Comparison of ENCODE assay signal across 24 cellular contexts in the genomic region with DNA sequence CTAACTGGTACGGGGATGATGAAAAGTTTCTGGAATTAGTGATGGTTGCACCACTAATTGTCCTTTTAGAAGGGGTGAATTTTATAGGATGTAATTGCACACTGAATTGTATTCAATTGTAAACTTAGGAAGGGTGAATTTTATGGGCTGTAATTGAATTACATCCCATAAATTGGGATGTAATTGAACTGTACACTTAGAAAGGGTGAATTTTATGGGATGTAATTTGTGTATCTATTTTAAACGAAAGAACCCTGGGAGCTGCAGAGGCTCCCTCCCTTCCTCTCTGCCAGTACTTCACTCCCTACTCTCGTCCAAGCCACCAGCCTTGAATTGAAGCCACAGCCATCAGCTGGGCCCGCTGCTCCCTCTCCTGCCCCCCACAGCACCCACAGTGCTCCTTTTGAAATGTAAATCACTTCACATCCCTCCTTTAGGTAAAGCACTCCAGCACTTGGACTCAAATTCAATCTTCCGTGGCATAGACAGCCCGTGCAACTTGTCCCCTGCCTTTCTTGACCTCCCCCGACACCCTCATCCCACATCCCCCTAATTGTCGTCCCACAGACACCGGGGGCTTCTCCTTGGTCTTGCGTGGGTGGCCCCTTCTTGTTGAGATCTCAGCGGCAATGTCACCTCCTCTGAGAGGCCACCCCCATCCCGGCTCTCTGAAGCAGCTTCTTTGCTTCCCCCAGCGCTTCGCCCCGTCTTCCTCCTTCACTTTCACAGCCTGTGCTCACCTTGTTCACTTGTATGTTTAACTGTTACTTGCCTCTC.
DNase-seq lines count a peak whose midpoint lies in the region; ATAC-seq, FAIRE-seq and TF ChIP-seq lines count a peak whose summit lies in the region.
"Had no signal": no experiment of that assay in that cellular context is flagged by ENCODE, and none has a peak within 500 bp of the region (broad histone marks: within the 10 kb centered on the region; RNA-seq: fewer than 3 reads in every experiment).

No MANE protein-coding gene starts in this region.

- H3K23ac ChIP-seq in mesendoderm (ENCODE audit: low read length), result no peak overlapping the region

- no peak overlapping the region for H4K8ac ChIP-seq in mesendoderm (ENCODE audit: low read depth, low read length)

- no peak overlapping the region for H2BK120ac ChIP-seq in mesendoderm (ENCODE audit: low read depth, low read length)

- H3K4me1 ChIP-seq in GM23338 (ENCODE audit: insufficient read depth) (peaks cover 29% of the 10 kb centered on the region), left ventricle myocardium inferior (peaks cover 15% of the 10 kb centered on the region), mesendoderm (ENCODE audit: control insufficient read depth, low read depth, low read length) (peaks cover 4% of the 10 kb centered on the region), pancreas (no peaks in the 10 kb centered on the region)

- peaks cover 13% of the 10 kb centered on the region for H3K9me3 Mint-ChIP-seq in GM23338
- H3K9me3 Mint-ChIP-seq: activated naive CD8-positive, alpha-beta T cell treated with anti-CD3 and anti-CD28 coated beads, Interleukin-2, amount 50 U/mL, for 24 hours; activated T-helper 17 cell treated with anti-CD3 and anti-CD28 coated beads, Interleukin-2, amount 50 U/mL, for 72 hours; type B pancreatic cell had no signal

- DNase-seq in GM23338 (ENCODE audit: low spot score) (peak; percentile 64), NCI-H69 (lab: John Stamatoyannopoulos, UW) (peak; percentile 30), left ventricle myocardium inferior (no peak), mesendoderm (no peak), pancreas (no peak), DMS114 treated with DMSO at 0.1 percent for 48 hours (lab: John Stamatoyannopoulos, UW; ENCODE audit: unreplicated experiment) (no peak), CD1c-positive myeloid dendritic cell (ENCODE audit: extremely low spot score) (no peak)
- DNase-seq: activated CD4-positive, alpha-beta T cell treated with anti-CD3 and anti-CD28 coated beads, Interleukin-2, amount 50 U/mL, for 1 hour; activated naive CD8-positive, alpha-beta T cell treated with anti-CD3 and anti-CD28 coated beads, Interleukin-2, amount 50 U/mL, for 24 hours; DND-41; NCI-H1436 treated with DMSO at 0.1 percent for 48 hours; NCI-H2171; NCI-H524; ovary; stimulated activated CD8-positive, alpha-beta memory T cell treated with anti-CD3 and anti-CD28 coated beads, Interleukin-4, amount 100 ng/mL, for 48 hours had no signal

- no peaks in the 10 kb centered on the region for H3K79me1 ChIP-seq in mesendoderm (ENCODE audit: low read length)

- H3K27me3 ChIP-seq in GM23338 (ENCODE audit: insufficient read depth) (no peaks in the 10 kb centered on the region), left ventricle myocardium inferior (ENCODE audit: low read depth) (peaks cover 4% of the 10 kb centered on the region), mesendoderm (ENCODE audit: insufficient read depth, low read length, poor library complexity) (no peaks in the 10 kb centered on the region), pancreas (no peaks in the 10 kb centered on the region)
- H3K27me3 ChIP-seq: ovary had no signal

- peak overlapping the region; percentile 89; the same call in 1 of the 2 replicates for H2AFZ ChIP-seq in GM23338

- no peak overlapping the region for H3K4ac ChIP-seq in mesendoderm (ENCODE audit: low read depth, low read length)

- no peak overlapping the region for H3K27ac Mint-ChIP-seq in GM23338
- H3K27ac Mint-ChIP-seq: activated naive CD8-positive, alpha-beta T cell treated with anti-CD3 and anti-CD28 coated beads, Interleukin-2, amount 50 U/mL, for 24 hours; activated T-helper 17 cell treated with anti-CD3 and anti-CD28 coated beads, Interleukin-2, amount 50 U/mL, for 72 hours; type B pancreatic cell had no signal

- H3K27ac ChIP-seq in GM23338 (ENCODE audit: low read depth) (peak overlapping the region; percentile 74; the same call in 1 of the 2 replicates), left ventricle myocardium inferior (replicated peaks) (peak overlapping the region; percentile 86), mesendoderm (ENCODE audit: low read depth, low read length) (no peak overlapping the region), pancreas (no peak overlapping the region)
- H3K27ac ChIP-seq: ovary, VCaP had no signal

- intact Hi-C loops in left ventricle myocardium inferior (cut with micrococcal nuclease), result no loop called here
- intact Hi-C loops in pancreas (cut with DNase I), result no loop called here

- no peak for FAIRE-seq in pancreas (lab: Jason Lieb, UNC)
- FAIRE-seq: colon, GM12891 had no signal

- no peaks in the 10 kb centered on the region for H4K20me1 ChIP-seq in GM23338 (replicated peaks; ENCODE audit: insufficient read depth)

- peak overlapping the region; percentile 50 for H3K4me3 Mint-ChIP-seq in GM23338
- H3K4me3 Mint-ChIP-seq: activated naive CD8-positive, alpha-beta T cell treated with anti-CD3 and anti-CD28 coated beads, Interleukin-2, amount 50 U/mL, for 24 hours; activated T-helper 17 cell treated with anti-CD3 and anti-CD28 coated beads, Interleukin-2, amount 50 U/mL, for 72 hours; type B pancreatic cell had no signal

- no peaks in the 10 kb centered on the region for H3K79me2 ChIP-seq in GM23338 (replicated peaks; ENCODE audit: insufficient read depth)
- no peaks in the 10 kb centered on the region for H3K79me2 ChIP-seq in mesendoderm (ENCODE audit: control insufficient read depth, insufficient read depth, low read length)

- H3F3A ChIP-seq in GM23338 (replicated peaks; ENCODE audit: low read depth), result peaks cover 3% of the 10 kb centered on the region; the same call in 1 of the 2 replicates

- TF ChIP-seq CTCF in GM23338 (conservative IDR thresholded peaks at IDR 0.05; ENCODE audit: low read depth in 2 of 2) (no peak), left ventricle myocardium inferior (IDR thresholded peaks at IDR 0.05; ENCODE audit: borderline replicate concordance) (no peak), pancreas (IDR thresholded peaks at IDR 0.05) (no peak)

- H3K18ac ChIP-seq in mesendoderm (ENCODE audit: low read length), result no peak overlapping the region

- H2BK5ac ChIP-seq in mesendoderm (ENCODE audit: low read length), result no peak overlapping the region

- ATAC-seq in GM23338 (peak; percentile 97), pancreas (no peak), GM21528 (IDR thresholded peaks at IDR 0.05; ENCODE audit: low FRiP score, unreplicated experiment) (no peak)
- ATAC-seq: activated naive CD8-positive, alpha-beta T cell treated with anti-CD3 and anti-CD28 coated beads, Interleukin-2, amount 50 U/mL, for 24 hours; activated T-helper 17 cell treated with anti-CD3 and anti-CD28 coated beads, Interleukin-2, amount 50 U/mL, for 72 hours; sciatic nerve; SK-N-SH treated with all-trans-retinoic acid at 6 μM for 48 hours had no signal

- peaks cover 9% of the 10 kb centered on the region; the same call in 2 of the 3 replicates for H3K36me3 Mint-ChIP-seq in GM23338 (ENCODE audit: low read depth)
- H3K36me3 Mint-ChIP-seq: brain, type B pancreatic cell had no signal

- peaks cover 25% of the 10 kb centered on the region; the same call in 1 of the 2 replicates for H3K9me2 ChIP-seq in GM23338 (ENCODE audit: insufficient read depth)

- no CpG with 5 or more reads among the region's 15 CpGs for WGBS in mesendoderm (ENCODE audit: extremely low coverage, insufficient coverage, low lambda C conversion rate)
- WGBS in pancreas, 2 donors, result 34 to 36% methylated on average over 15 of the region's 15 CpGs

- peaks cover 13% of the 10 kb centered on the region for H3K27me3 Mint-ChIP-seq in GM23338 (ENCODE audit: insufficient read depth, low read depth, poor library complexity)

- H3K4me3 ChIP-seq in GM23338 (peak overlapping the region; percentile 48), left ventricle myocardium inferior (no peak overlapping the region), mesendoderm (ENCODE audit: low read length) (no peak overlapping the region), pancreas (no peak overlapping the region)
- H3K4me3 ChIP-seq: ovary had no signal

- H3K4me1 Mint-ChIP-seq in GM23338, result peaks cover 19% of the 10 kb centered on the region
- H3K4me1 Mint-ChIP-seq: activated T-helper 17 cell treated with anti-CD3 and anti-CD28 coated beads, Interleukin-2, amount 50 U/mL, for 72 hours had no signal

- no peaks in the 10 kb centered on the region for H3K9me3 ChIP-seq in left ventricle myocardium inferior (replicated peaks)
- no peaks in the 10 kb centered on the region for H3K9me3 ChIP-seq in pancreas

- peak overlapping the region; percentile 83 for H3K4me2 ChIP-seq in GM23338
- peak overlapping the region; percentile 6 for H3K4me2 ChIP-seq in mesendoderm (ENCODE audit: low read length)

- no peak overlapping the region for H4K5ac ChIP-seq in mesendoderm (ENCODE audit: low read length)

- H3K36me3 ChIP-seq in GM23338 (ENCODE audit: insufficient read depth) (no peaks in the 10 kb centered on the region; the same call in 1 of the 2 replicates), left ventricle myocardium inferior (no peaks in the 10 kb centered on the region), mesendoderm (ENCODE audit: control insufficient read depth, insufficient read depth, low read length) (no peaks in the 10 kb centered on the region), pancreas (no peaks in the 10 kb centered on the region)
- H3K36me3 ChIP-seq: ovary had no signal

- H3K56ac ChIP-seq in mesendoderm (ENCODE audit: low read length), result peak overlapping the region; percentile 31

- no peak overlapping the region for H2AK5ac ChIP-seq in mesendoderm (ENCODE audit: low read length)

- H3K9ac ChIP-seq in mesendoderm (ENCODE audit: low read length), result no peak overlapping the region

- H2BK15ac ChIP-seq in mesendoderm (replicated peaks; ENCODE audit: low read depth), result no peak overlapping the region

TF ChIP-seq in GM23338, 12 proteins besides CTCF, POLR2A, EP300 and RAD21 (continues in another document):
- TF ChIP-seq CREB1 (CRISPR knock-in tag; IDR thresholded peaks at IDR 0.05; ENCODE audit: low read depth), result no peak

Comparison
In these comparisons a context has a peak if more than half of its experiments do, and no peak if none do; other contexts are left out.
1. DNase-seq: peak in GM23338 (single experiment) and NCI-H69 (single experiment); none in left ventricle myocardium inferior (single experiment), mesendoderm (single experiment), pancreas (0 of 6), DMS114 treated with DMSO at 0.1 percent for 48 hours (single experiment) and CD1c-positive myeloid dendritic cell (single experiment).
2. H3K27ac ChIP-seq: peak in GM23338 (single experiment) and left ventricle myocardium inferior (single experiment); none in mesendoderm (single experiment) and pancreas (0 of 4).